23 cellular contexts compared by ENCODE assay signal in genomic region chr20:635609-636338, GRCh38. TPM values are rescaled to one million over a fixed set of nuclear protein-coding genes. Genes with fewer than 3 reads are reported as not detected.
"Had no signal": no experiment of that assay in that cellular context is flagged by ENCODE, and none has a peak within 500 bp of the region (broad histone marks: within the 10 kb centered on the region; RNA-seq: fewer than 3 reads in every experiment).

No MANE protein-coding gene starts in this region.

- H3K9me3 Mint-ChIP-seq: activated CD4-positive, alpha-beta T cell treated with anti-CD3 and anti-CD28 coated beads, Interleukin-2, amount 10 ng/mL, durations not matched to agents 24 days and 14 days; activated T-cell treated with anti-CD3 and anti-CD28 coated beads, Interleukin-2, amount 50 U/mL, for 72 hours; central memory CD8-positive, alpha-beta T cell; neural progenitor cell; stimulated activated memory B cell treated with anti-CD40 and anti-IgM and Interleukin-4, amounts not matched to agents 10 μg/mL and 1 μg/mL and 100 μg/mL, for 72 hours had no signal

- H3K4me1 Mint-ChIP-seq: activated CD4-positive, alpha-beta T cell treated with anti-CD3 and anti-CD28 coated beads, Interleukin-2, amount 10 ng/mL, durations not matched to agents 24 days and 14 days; central memory CD8-positive, alpha-beta T cell; neural progenitor cell; stimulated activated memory B cell treated with anti-CD40 and anti-IgM and Interleukin-4, amounts not matched to agents 10 μg/mL and 1 μg/mL and 100 μg/mL, for 72 hours had no signal

- ATAC-seq: activated CD8-positive, alpha-beta T cell treated with anti-CD3 and anti-CD28 coated beads, Interleukin-2, amount 10 ng/mL, durations not matched to agents 7 days and 5 days; activated T-cell treated with anti-CD3 and anti-CD28 coated beads, Interleukin-2, amount 50 U/mL, for 72 hours; lower lobe of right lung; stimulated activated memory B cell treated with anti-CD40 and anti-IgM and Interleukin-4, amounts not matched to agents 10 μg/mL and 1 μg/mL and 100 μg/mL, for 72 hours had no signal

- H3K27me3 ChIP-seq: neural progenitor cell, thyroid gland, uterus had no signal

- H3K4me3 ChIP-seq: coronary artery, esophagus muscularis mucosa, lower lobe of right lung, neural progenitor cell, thyroid gland, uterus had no signal

- H3K27ac Mint-ChIP-seq: activated CD4-positive, alpha-beta T cell treated with anti-CD3 and anti-CD28 coated beads, Interleukin-2, amount 10 ng/mL, durations not matched to agents 24 days and 14 days; activated CD8-positive, alpha-beta T cell treated with anti-CD3 and anti-CD28 coated beads, Interleukin-2, amount 10 ng/mL, durations not matched to agents 7 days and 5 days; activated naive CD8-positive, alpha-beta T cell; activated T-cell treated with anti-CD3 and anti-CD28 coated beads, Interleukin-2, amount 50 U/mL, for 72 hours; neural progenitor cell; stimulated activated memory B cell treated with anti-CD40 and anti-IgM and Interleukin-4, amounts not matched to agents 10 μg/mL and 1 μg/mL and 100 μg/mL, for 72 hours had no signal

- H3K27me3 Mint-ChIP-seq: activated naive CD8-positive, alpha-beta T cell had no signal

- H3K4me3 Mint-ChIP-seq: activated CD4-positive, alpha-beta T cell treated with anti-CD3 and anti-CD28 coated beads, Interleukin-2, amount 10 ng/mL, durations not matched to agents 24 days and 14 days; activated CD8-positive, alpha-beta T cell treated with anti-CD3 and anti-CD28 coated beads, Interleukin-2, amount 10 ng/mL, durations not matched to agents 7 days and 5 days; activated naive CD8-positive, alpha-beta T cell; activated T-cell treated with anti-CD3 and anti-CD28 coated beads, Interleukin-2, amount 50 U/mL, for 72 hours; central memory CD8-positive, alpha-beta T cell; neural progenitor cell; stimulated activated memory B cell treated with anti-CD40 and anti-IgM and Interleukin-4, amounts not matched to agents 10 μg/mL and 1 μg/mL and 100 μg/mL, for 72 hours had no signal

- H3K27ac ChIP-seq: coronary artery, esophagus muscularis mucosa, lower lobe of right lung, neural progenitor cell, parathyroid adenoma, thyroid gland, uterus had no signal

- H3K9me3 ChIP-seq: esophagus muscularis mucosa, lower lobe of right lung, thyroid gland, uterus had no signal

- H3K36me3 Mint-ChIP-seq: activated naive CD8-positive, alpha-beta T cell; neural progenitor cell; stimulated activated memory B cell treated with anti-CD40 and anti-IgM and Interleukin-4, amounts not matched to agents 10 μg/mL and 1 μg/mL and 100 μg/mL, for 72 hours had no signal

- DNase-seq: activated CD4-positive, alpha-beta T cell treated with anti-CD3 and anti-CD28 coated beads, Interleukin-2, amount 10 ng/mL, durations not matched to agents 24 days and 14 days; activated CD4-positive, CD25-positive, alpha-beta regulatory T cell; activated CD8-positive, alpha-beta memory T cell treated with anti-CD3 and anti-CD28 coated beads, Interleukin-2, amount 50 U/mL, for 4 hours; activated CD8-positive, alpha-beta T cell treated with anti-CD3 and anti-CD28 coated beads, Interleukin-2, amount 10 ng/mL, durations not matched to agents 7 days and 5 days; activated gamma-delta T cell treated with Interleukin-2 at 50 U/mL for 16 hours; activated T-cell treated with anti-CD3 and anti-CD28 coated beads, Interleukin-2, amount 50 U/mL, for 72 hours; amniotic stem cell; kidney glomerular epithelial cell; lower lobe of right lung; midbrain; retina; stimulated activated CD4-positive, alpha-beta T cell treated with anti-CD3 and anti-CD28 coated beads, Interleukin-2, amount 100 ng/mL, for 48 hours; thyroid gland; uterus had no signal

- H3K36me3 ChIP-seq: esophagus muscularis mucosa, lower lobe of right lung, neural progenitor cell, thyroid gland, uterus had no signal

- H3K4me1 ChIP-seq: esophagus muscularis mucosa, lower lobe of right lung, parathyroid adenoma, thyroid gland, uterus had no signal

RNA-seq across cellular contexts. Expression of gene TCF15, which starts 25.7 kb away (rescaled TPM):
- total RNA-seq: activated CD8-positive, alpha-beta T cell treated with anti-CD3 and anti-CD28 coated beads, Interleukin-2, amount 10 ng/mL, durations not matched to agents 7 days and 5 days; activated T-cell treated with anti-CD3 and anti-CD28 coated beads, Interleukin-2, amount 50 U/mL, for 72 hours had no signal

RNA-seq across cellular contexts. Expression of gene SCRT2, which starts 39.8 kb away (rescaled TPM):
- total RNA-seq: activated CD4-positive, alpha-beta T cell treated with anti-CD3 and anti-CD28 coated beads, Interleukin-2, amount 10 ng/mL, durations not matched to agents 24 days and 14 days; activated CD8-positive, alpha-beta T cell treated with anti-CD3 and anti-CD28 coated beads, Interleukin-2, amount 10 ng/mL, durations not matched to agents 7 days and 5 days; activated T-cell treated with anti-CD3 and anti-CD28 coated beads, Interleukin-2, amount 50 U/mL, for 72 hours; esophagus muscularis mucosa; glomerular endothelial cell; lower lobe of right lung; skeletal muscle tissue; thyroid gland; uterus had no signal
